ENCODE assay signal across 16 cellular contexts in the genomic region with DNA sequence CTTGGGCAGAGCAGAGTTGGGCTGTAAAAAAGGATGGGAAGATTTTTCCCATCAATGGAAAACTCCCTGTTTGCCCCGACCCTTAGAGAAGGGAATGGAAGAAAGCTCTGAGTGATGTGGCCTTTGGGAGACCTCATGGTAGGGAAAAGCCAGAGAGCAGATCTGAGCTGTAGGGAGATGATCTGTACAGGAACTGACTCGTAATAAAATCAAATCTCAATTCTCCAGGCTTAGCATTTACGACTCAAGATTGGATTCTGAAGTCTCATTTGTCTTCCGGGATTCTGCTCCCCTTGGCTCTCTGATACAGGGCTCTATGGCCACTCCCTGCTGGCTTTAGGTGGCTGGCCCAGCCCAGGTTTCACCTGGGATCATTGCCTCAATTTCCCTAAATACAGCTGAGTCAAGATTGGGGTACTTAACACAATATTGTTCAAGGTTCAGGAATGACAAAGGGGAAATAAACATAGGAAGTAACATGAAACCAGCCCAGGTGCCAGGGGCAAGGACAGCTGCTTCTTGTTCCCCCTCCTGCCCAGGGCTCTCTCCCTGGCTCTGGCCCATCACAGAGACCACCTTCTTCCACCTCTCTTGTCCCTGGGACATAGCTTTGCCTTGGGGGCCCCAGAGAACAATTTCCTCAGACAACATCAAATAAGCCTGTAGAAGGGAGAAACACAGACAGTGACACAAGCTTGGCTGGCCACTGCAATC. TPM values are rescaled to one million over a fixed set of nuclear protein-coding genes. Genes with fewer than 3 reads are reported as not detected.
DNase-seq lines count a peak whose midpoint lies in the region; ATAC-seq, FAIRE-seq and TF ChIP-seq lines count a peak whose summit lies in the region.
"Had no signal": no experiment of that assay in that cellular context is flagged by ENCODE, and none has a peak within 500 bp of the region (broad histone marks: within the 10 kb centered on the region; RNA-seq: fewer than 3 reads in every experiment).

No MANE protein-coding gene starts in this region.

- H3K4me3 Mint-ChIP-seq in effector memory CD8-positive, alpha-beta T cell: no peak overlapping the region
- H3K4me3 Mint-ChIP-seq: activated naive CD8-positive, alpha-beta T cell had no signal

- in situ Hi-C loops in K562 (cut with MboI): no loop called here

- no peak overlapping the region for H3K4me3 ChIP-seq in BLaER1 treated with 17β-estradiol and CSF1 and Interleukin-3, amounts not matched to agents 10 nM and 100 nM
- H3K4me3 ChIP-seq in K562 (no peak overlapping the region), mesodermal cell (ENCODE audit: extremely low read depth, insufficient read depth, low read length, poor library complexity, severe bottlenecking) (no peak overlapping the region)
- H3K4me3 ChIP-seq: mucosa of descending colon, prostate gland, transverse colon had no signal

- H3K27me3 Mint-ChIP-seq in effector memory CD8-positive, alpha-beta T cell: peaks cover 28 to 33% of the 10 kb centered on the region in 2 donors

- TF ChIP-seq RAD21 in K562 (CRISPR knock-in tag; conservative IDR thresholded peaks at IDR 0.05 in 1 of 2, IDR thresholded peaks at IDR 0.05 in 1 of 2): no peak

- no TSS peak for BruUV-seq in K562 (replicated peaks; lab: Mats Ljungman, UMichigan)

- H3K9ac ChIP-seq in BLaER1 treated with 17β-estradiol and CSF1 and Interleukin-3, amounts not matched to agents 10 nM and 100 nM: no peak overlapping the region
- H3K9ac ChIP-seq in K562 (ENCODE audit: insufficient read depth in 1 of 2, low read depth in 2 of 2, low read length in 2 of 2): no peak overlapping the region

- no peaks in the 10 kb centered on the region for H3K79me2 ChIP-seq in K562 (ENCODE audit: control insufficient read depth, insufficient read depth, low read length)

- CTCF ChIA-PET in K562 (lab: Yijun Ruan, JAX; ENCODE audit: low intra/inter-chr PET ratio): no interaction called here

- no peaks in the 10 kb centered on the region for H3K36me3 Mint-ChIP-seq in effector memory CD8-positive, alpha-beta T cell (ENCODE audit: insufficient read depth)

- TF ChIP-seq CTCF in K562 (IDR thresholded peaks at IDR 0.05 in 2 of 3, conservative IDR thresholded peaks at IDR 0.05 in 1 of 3; ENCODE audit: insufficient read depth in 2 of 3, low read depth in 1 of 3, low read length in 3 of 3): no peak

- no peak for TF ChIP-seq EP300 in K562 (IDR thresholded peaks at IDR 0.05; ENCODE audit: low read length)

- TF ChIP-seq POLR2A in K562 (conservative IDR thresholded peaks at IDR 0.05): no peak

- no peaks in the 10 kb centered on the region for H3K27me3 ChIP-seq in BLaER1 treated with 17β-estradiol and CSF1 and Interleukin-3, amounts not matched to agents 10 nM and 100 nM
- H3K27me3 ChIP-seq in K562 (ENCODE audit: control insufficient read depth in 2 of 2, insufficient read depth in 2 of 2, low read length in 2 of 2): no peaks in the 10 kb centered on the region

- 2% methylated on average over 4 of the region's 4 CpGs for whole genome bisulfite sequencing in K562 (ENCODE audit: insufficient coverage, low coverage, missing lambda C conversion rate)
- 75 to 89% methylated on average over 3 to 4 of the region's 4 CpGs for WGBS in mesodermal cell (ENCODE audit: insufficient coverage in 2 of 2), 2 experiments

- DNase-seq in M059J (ENCODE audit: low read depth) (peak; percentile 31), K562 (ENCODE audit: extremely low read depth in 1 of 4, low spot score in 3 of 4) (no peak), NOMO-1 (lab: John Stamatoyannopoulos, UW; ENCODE audit: unreplicated experiment in 2 of 2) (no peak)
- DNase-seq in effector memory CD8-positive, alpha-beta T cell: no peak
- DNase-seq: activated CD4-positive, alpha-beta T cell treated with anti-CD3 and anti-CD28 coated beads for 1 hour; mucosa of descending colon; NCI-H2029 treated with DMSO at 0.1 percent for 48 hours; stimulated activated CD8-positive, alpha-beta memory T cell treated with anti-CD3 and anti-CD28 coated beads, Interleukin-4, amount 100 ng/mL, for 48 hours; transverse colon had no signal

- POLR2A ChIA-PET in K562 (lab: Yijun Ruan, JAX): interaction anchor here (0.7 kb wide), 1 partner anchor 93 kb away, joined by 3 read pairs; no protein-coding TSS in a partner anchor

- peak; percentile 51; the same call in 1 of the 3 replicates for ATAC-seq in K562
- ATAC-seq in HG02571 (IDR thresholded peaks at IDR 0.05; ENCODE audit: unreplicated experiment): no peak
- no peak for ATAC-seq in effector memory CD8-positive, alpha-beta T cell (replicated peaks)
- ATAC-seq in GM21423 (IDR thresholded peaks at IDR 0.05; ENCODE audit: unreplicated experiment): no peak
- ATAC-seq: mucosa of descending colon had no signal

- no peaks in the 10 kb centered on the region for H3K9me1 ChIP-seq in K562 (ENCODE audit: control insufficient read depth, insufficient read depth, low read length)

- peaks cover 3 to 5% of the 10 kb centered on the region in 2 donors for H3K4me1 Mint-ChIP-seq in effector memory CD8-positive, alpha-beta T cell (ENCODE audit: low read depth in 2 of 2)

- H3K36me3 ChIP-seq in BLaER1 treated with 17β-estradiol and CSF1 and Interleukin-3, amounts not matched to agents 10 nM and 100 nM: no peaks in the 10 kb centered on the region
- no peaks in the 10 kb centered on the region for H3K36me3 ChIP-seq in K562 (ENCODE audit: control insufficient read depth, insufficient read depth, low read length)
- H3K36me3 ChIP-seq in mesodermal cell (ENCODE audit: control insufficient read depth, insufficient read depth, low read length): no peaks in the 10 kb centered on the region
- H3K36me3 ChIP-seq: prostate gland, transverse colon had no signal

- peak overlapping the region in 1 of 11 experiments; percentile 26; a peak in 1 of 22 replicates for H3K27ac ChIP-seq in BLaER1 treated with 17β-estradiol and CSF1 and Interleukin-3, amounts not matched to agents 10 nM and 100 nM
- H3K27ac ChIP-seq in K562 (ENCODE audit: extremely low read depth, low read depth, low read length) (no peak overlapping the region), mesodermal cell (ENCODE audit: low read depth, low read length, severe bottlenecking) (peak overlapping the region; percentile 60)
- H3K27ac ChIP-seq: prostate gland had no signal

- intact Hi-C loops in K562 (cut with micrococcal nuclease): no loop called here

- H3K9me3 Mint-ChIP-seq in effector memory CD8-positive, alpha-beta T cell: peaks cover 0 to 3% of the 10 kb centered on the region in 2 donors

- H2AFZ ChIP-seq in K562 (ENCODE audit: low read depth, low read length): no peak overlapping the region

- peaks cover 16 to 30% (median 24%) of the 10 kb centered on the region in 10 experiments for H3K4me1 ChIP-seq in BLaER1 treated with 17β-estradiol and CSF1 and Interleukin-3, amounts not matched to agents 10 nM and 100 nM
- H3K4me1 ChIP-seq in K562 (replicated peaks in 1 of 2; ENCODE audit: control insufficient read depth in 2 of 2, insufficient read depth in 2 of 2, low read length in 2 of 2): peaks cover 4 to 9% of the 10 kb centered on the region in 2 experiments; a peak in 3 of 5 replicates
- H3K4me1 ChIP-seq in mesodermal cell (ENCODE audit: control insufficient read depth, insufficient read depth, low read length, poor library complexity, severe bottlenecking): peaks cover 13% of the 10 kb centered on the region
- H3K4me1 ChIP-seq: prostate gland had no signal

- 0 out of 22 replicates have a peak, but pooled peaks cover 0 to 4% (median 0%) of the 10 kb centered on the region in 11 experiments for H4K20me1 ChIP-seq in BLaER1 treated with 17β-estradiol and CSF1 and Interleukin-3, amounts not matched to agents 10 nM and 100 nM
- no peaks in the 10 kb centered on the region for H4K20me1 ChIP-seq in K562 (replicated peaks; ENCODE audit: control insufficient read depth, insufficient read depth, low read length)

- no peak overlapping the region for H3K27ac Mint-ChIP-seq in effector memory CD8-positive, alpha-beta T cell
- H3K27ac Mint-ChIP-seq: activated naive CD8-positive, alpha-beta T cell had no signal

- H3K9me3 ChIP-seq in BLaER1 treated with 17β-estradiol and CSF1 and Interleukin-3, amounts not matched to agents 10 nM and 100 nM (replicated peaks in 1 of 11): peaks cover 9 to 25% (median 20%) of the 10 kb centered on the region in 11 experiments; a peak in 19 of 22 replicates
- H3K9me3 ChIP-seq in K562 (replicated peaks; ENCODE audit: control insufficient read depth, insufficient read depth, low read depth, low read length) (no peaks in the 10 kb centered on the region), mesodermal cell (ENCODE audit: control insufficient read depth, low read length) (no peaks in the 10 kb centered on the region)
- H3K9me3 ChIP-seq: mucosa of descending colon, prostate gland had no signal

- peak overlapping the region in 10 of 11 experiments; percentile 1 to 72 (median 58); a peak in 13 of 22 replicates for H3K4me2 ChIP-seq in BLaER1 treated with 17β-estradiol and CSF1 and Interleukin-3, amounts not matched to agents 10 nM and 100 nM
- H3K4me2 ChIP-seq in K562 (ENCODE audit: insufficient read depth, low read length): no peak overlapping the region

- no peak for FAIRE-seq in K562 (lab: Jason Lieb, UNC)
- FAIRE-seq: colon had no signal

TF ChIP-seq in K562, 482 proteins besides CTCF, POLR2A, EP300 and RAD21 (continues in another document):
- TF ChIP-seq ZNF41 (CRISPR knock-in tag; conservative IDR thresholded peaks at IDR 0.05): no peak

RNA-seq across cellular contexts. Expression of gene THY1, which starts 38.4 kb away (rescaled TPM):
- 1,171 and 1,190 TPM in 2 replicates for total RNA-seq in M059J (2014; rRNA removed; shearing (Covaris generic))
- total RNA-seq in K562 (2011; cell fraction: chromatin; rRNA removed; ENCODE audit: low replicate concordance): 0.09 TPM in 1 of 2 replicates, not detected in the other
- 0.17 and 0.39 TPM in 2 replicates for total RNA-seq in K562 (2011; cell fraction: nucleolus; rRNA removed)
- total RNA-seq in K562 (2011; cell fraction: nucleoplasm; rRNA removed): 0.07 and 0.38 TPM in 2 replicates
- total RNA-seq in K562 (2014; rRNA removed) (0.18 and 0.29 TPM in 2 replicates), K562 (2014; rRNA removed; fragmentation: Illumina TruSeq; extraction: Trizol) (0.06 and 0.15 TPM in 2 replicates), K562 (2015; rRNA removed; fragmentation: Illumina TruSeq; extraction: Trizol) (0.07 and 0.08 TPM in 2 replicates), K562 (2021) (0.20 and 0.40 TPM in 2 replicates)
- polyA plus RNA-seq in K562 (2011; rRNA removed) (not detected in 2 replicates), K562 (2014; fragmentation: Illumina TruSeq; extraction: Trizol) (not detected in 2 replicates), K562 (2014; fragmentation: Nextera tagmentation; extraction: Ambion mirVana) (not detected), K562 (2014; rRNA removed) (not detected in 2 replicates)
- polyA plus RNA-seq in K562 (2011; cell fraction: cytosol; rRNA removed): 0.12 TPM in 1 of 2 replicates, not detected in the other
- 0.10 TPM in 1 of 2 replicates, not detected in the other for polyA plus RNA-seq in K562 (2011; cell fraction: nucleus; rRNA removed)
- polyA plus RNA-seq in K562 (2012): not detected in 2 replicates
- polyA minus RNA-seq in K562 (2011; rRNA and poly(A)+ RNA removed): 0.06 and 0.11 TPM in 2 replicates
- polyA minus RNA-seq in K562 (2011; cell fraction: cytosol; rRNA and poly(A)+ RNA removed): not detected in 2 replicates
- under 0.01 and 0.11 TPM in 2 replicates for polyA minus RNA-seq in K562 (2011; cell fraction: nucleus; rRNA and poly(A)+ RNA removed)
- 229 TPM for polyA plus RNA-seq in mesodermal cell (2013, experiment 1 of 2)
- polyA plus RNA-seq in mesodermal cell (2013, experiment 2 of 2): 146 TPM

Comparison
In these comparisons a context has a peak if more than half of its experiments do, and no peak if none do; other contexts are left out.
1. RNA of gene THY1, which starts 38.4 kb away (total RNA-seq): 1,171 to 1,190 TPM in M059J; 0.06 to 0.40 TPM in K562; every median in the first group is over 100 times any median in the second.